Comparison of ENCODE assay signal across 8 cellular contexts in the genomic region with DNA sequence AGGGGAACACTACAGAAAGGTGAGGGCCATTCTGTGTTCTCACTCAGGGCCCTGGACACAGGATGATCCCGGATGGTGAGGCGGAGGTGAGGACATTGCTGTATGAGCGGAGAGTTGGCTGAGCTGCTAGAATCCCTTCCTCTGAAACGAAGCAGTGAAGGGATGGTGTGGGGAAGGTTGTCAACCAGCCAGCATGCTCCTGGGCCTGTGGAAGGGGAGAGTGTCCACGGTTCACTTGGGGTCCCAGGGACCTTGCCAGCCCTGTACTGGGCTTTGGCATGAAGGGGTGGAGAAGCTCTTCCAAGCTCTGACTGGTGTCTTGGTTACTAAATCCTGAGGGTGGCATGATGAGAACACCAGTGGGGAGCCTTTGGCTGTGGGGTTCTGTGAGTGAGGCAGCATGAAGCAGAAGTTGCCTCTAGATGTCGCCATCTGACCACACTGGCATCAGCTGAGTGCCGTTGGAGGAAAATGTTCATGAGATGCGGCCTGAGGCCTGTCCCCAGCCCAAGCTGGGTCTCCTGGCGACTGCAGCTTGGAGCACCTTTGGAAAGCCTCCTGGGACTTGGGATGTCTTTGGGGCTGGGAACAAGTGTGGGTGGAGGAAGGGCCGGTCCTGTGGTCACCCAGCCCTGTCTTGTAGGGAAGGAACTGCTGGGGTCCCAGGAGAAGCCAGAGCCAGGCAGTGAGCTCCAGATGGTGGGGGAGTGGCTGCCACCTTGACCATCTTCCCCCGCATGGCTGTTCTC. TPM values are rescaled to one million over a fixed set of nuclear protein-coding genes. Genes with fewer than 3 reads are reported as not detected.
A peak's percentile ranks its signal among the peaks of the same experiment; 100 is the strongest.
DNase-seq lines count a peak whose midpoint lies in the region; ATAC-seq and TF ChIP-seq lines count a peak whose summit lies in the region.

No MANE protein-coding gene starts in this region.

- in situ Hi-C loops in ACHN (cut with HindIII; ENCODE audit: low pct_ligation_motif_present, low pct_unique_long_range_greater_than_20kb, low sequenced_read_pairs), result loop anchor here (5.0 kb wide), 1 partner anchor 42 kb away; a partner anchor contains a TSS

- 35 to 44% (median 36%) methylated on average over 10 to 11 of the region's 11 CpGs for WGBS in adrenal gland, 4 donors
- 38 to 44% (median 40%) methylated on average over 11 of the region's 11 CpGs for WGBS in heart left ventricle, 4 donors

- H3K27ac ChIP-seq in adrenal gland (no peak overlapping the region), heart left ventricle (peak overlapping the region in 5 of 12 donors; percentile 27 to 67 (median 52))

- intact Hi-C loops in adrenal gland (cut with DNase I), result loop anchor here (5.0 kb wide), 2 partner anchors 37 to 47 kb away; a partner anchor contains a TSS
- intact Hi-C loops in heart left ventricle (cut with DNase I), result loop anchor here in 6 of 10 donors (2.0 to 10.0 kb wide), 6 partner anchors 37 to 260 kb away; a partner anchor contains a TSS

- H3K4me1 ChIP-seq in adrenal gland (replicated peaks in 1 of 2), result peaks cover 16 to 25% of the 10 kb centered on the region in 2 donors
- peaks cover 0 to 27% (median 17%) of the 10 kb centered on the region in 12 donors for H3K4me1 ChIP-seq in heart left ventricle

- TF ChIP-seq POLR2A in adrenal gland (IDR thresholded peaks at IDR 0.05) (no peak), heart left ventricle (IDR thresholded peaks at IDR 0.05) (no peak)

- no peaks in the 10 kb centered on the region for H3K27me3 ChIP-seq in adrenal gland
- no peaks in the 10 kb centered on the region for H3K27me3 ChIP-seq in heart left ventricle

- H3K9me3 ChIP-seq in adrenal gland (replicated peaks in 1 of 3) (no peaks in the 10 kb centered on the region), heart left ventricle (no peaks in the 10 kb centered on the region)

- peak; percentile 87 for TF ChIP-seq CTCF in GM12874 (IDR thresholded peaks at IDR 0.05; ENCODE audit: insufficient read depth, low read depth, low read length)
- TF ChIP-seq CTCF in LNCaP clone FGC (IDR thresholded peaks at IDR 0.05; ENCODE audit: control insufficient read depth, extremely low read depth, insufficient read depth), result peak; percentile 91
- TF ChIP-seq CTCF in adrenal gland (IDR thresholded peaks at IDR 0.05), result peak; percentile 76 to 93 (median 86)
- peak; percentile 73 to 87 (median 81) for TF ChIP-seq CTCF in heart left ventricle (IDR thresholded peaks at IDR 0.05)

- ATAC-seq in SK-N-SH treated with all-trans-retinoic acid at 6 μM for 48 hours (peak; percentile 96), heart left ventricle (peak; percentile 58 to 77 (median 73)), HG02763 (IDR thresholded peaks at IDR 0.05; ENCODE audit: unreplicated experiment) (no peak)

- H3K36me3 ChIP-seq in adrenal gland (replicated peaks in 1 of 2), result no peaks in the 10 kb centered on the region
- peaks cover 0 to 4% (median 0%) of the 10 kb centered on the region in 9 donors for H3K36me3 ChIP-seq in heart left ventricle

- H3K4me3 ChIP-seq in LNCaP clone FGC (ENCODE audit: low read depth, low read length) (no peak overlapping the region), adrenal gland (no peak overlapping the region), heart left ventricle (no peak overlapping the region)

- DNase-seq in ACHN, result peak; percentile 85
- DNase-seq in LNCaP clone FGC (ENCODE audit: low read depth), result no peak
- DNase-seq in adrenal gland, result peak; percentile 75 to 90 (median 83)
- peak in 4 of 5 donors; percentile 70 to 76 (median 72) for DNase-seq in heart left ventricle
- peak; percentile 71 for DNase-seq in renal cortical epithelial cell (ENCODE audit: low read depth)

TF ChIP-seq in SK-N-SH treated with all-trans-retinoic acid at 6 μM for 48 hours, 23 proteins besides CTCF, POLR2A, EP300 and RAD21:
- TF ChIP-seq CSDC2 (CRISPR knock-in tag; IDR thresholded peaks at IDR 0.05) (no peak), OSR1 (CRISPR knock-in tag; IDR thresholded peaks at IDR 0.05) (no peak), ZNF70 (CRISPR knock-in tag; IDR thresholded peaks at IDR 0.05) (no peak), ZFP30 (CRISPR knock-in tag; IDR thresholded peaks at IDR 0.05) (no peak), PPARA (CRISPR knock-in tag; IDR thresholded peaks at IDR 0.05; ENCODE audit: borderline replicate concordance) (no peak), TOX (CRISPR knock-in tag; IDR thresholded peaks at IDR 0.05; ENCODE audit: borderline replicate concordance) (no peak), ZNF8 (CRISPR knock-in tag; IDR thresholded peaks at IDR 0.05) (no peak)
- TF ChIP-seq, protein P1, sequence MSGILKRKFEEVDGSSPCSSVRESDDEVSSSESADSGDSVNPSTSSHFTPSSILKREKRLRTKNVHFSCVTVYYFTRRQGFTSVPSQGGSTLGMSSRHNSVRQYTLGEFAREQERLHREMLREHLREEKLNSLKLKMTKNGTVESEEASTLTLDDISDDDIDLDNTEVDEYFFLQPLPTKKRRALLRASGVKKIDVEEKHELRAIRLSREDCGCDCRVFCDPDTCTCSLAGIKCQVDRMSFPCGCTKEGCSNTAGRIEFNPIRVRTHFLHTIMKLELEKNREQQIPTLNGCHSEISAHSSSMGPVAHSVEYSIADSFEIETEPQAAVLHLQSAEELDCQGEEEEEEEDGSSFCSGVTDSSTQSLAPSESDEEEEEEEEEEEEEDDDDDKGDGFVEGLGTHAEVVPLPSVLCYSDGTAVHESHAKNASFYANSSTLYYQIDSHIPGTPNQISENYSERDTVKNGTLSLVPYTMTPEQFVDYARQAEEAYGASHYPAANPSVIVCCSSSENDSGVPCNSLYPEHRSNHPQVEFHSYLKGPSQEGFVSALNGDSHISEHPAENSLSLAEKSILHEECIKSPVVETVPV (CRISPR knock-in tag; IDR thresholded peaks at IDR 0.05), result no peak

RNA-seq across cellular contexts. Expression of a gene that starts 14.8 kb away (rescaled TPM):
- total RNA-seq in adrenal gland, result 10 to 100 TPM in 7 of 8 donors, 1 to 10 TPM in 1; 3.6 to 27.8 (median 13.9) TPM
- 10 to 100 TPM in 1 of 3 donors, 1 to 10 TPM in 2; 1.3 to 12.1 (median 2.7) TPM for polyA plus RNA-seq in adrenal gland
- 1 to 10 TPM; 2.1 to 7.5 (median 3.9) TPM for total RNA-seq in heart left ventricle
- polyA plus RNA-seq in heart left ventricle, result 1 to 10 TPM; 1.1 to 3.2 TPM
- total RNA-seq in renal cortical epithelial cell, result 8.3 and 11.5 TPM in 2 replicates

RNA-seq across cellular contexts. Expression of a gene that starts 23.6 kb away (rescaled TPM):
- total RNA-seq in adrenal gland (under 1 TPM in 1 of 8 donors, not detected in 7; 0.69 TPM), heart left ventricle (under 1 TPM in 4 of 9 donors, not detected in 5; 0.13 to 0.44 (median 0.17) TPM), renal cortical epithelial cell (7.8 and 414 TPM in 2 replicates)
- polyA plus RNA-seq in adrenal gland (not detected), heart left ventricle (1 to 10 TPM in 1 of 2 donors, under 1 TPM in 1; 0.08 to 1.6 TPM)

RNA-seq across cellular contexts. Expression of a gene that starts 30.2 kb away (rescaled TPM):
- total RNA-seq in adrenal gland (10 to 100 TPM in 5 of 8 donors, 1 to 10 TPM in 3; 6.3 to 46.1 (median 18.0) TPM), heart left ventricle (100 to 1,000 TPM in 7 of 9 donors, 10 to 100 TPM in 2; 57.5 to 298 (median 143) TPM), renal cortical epithelial cell (177 and 379 TPM in 2 replicates)
- polyA plus RNA-seq in adrenal gland (10 to 100 TPM in 2 of 3 donors, under 1 TPM in 1; 0.66 to 52.5 (median 15.6) TPM), heart left ventricle (100 to 1,000 TPM; 152 to 277 TPM)

RNA-seq across cellular contexts. Expression of a gene that starts 39.1 kb away (rescaled TPM):
- 100 to 1,000 TPM in 2 of 8 donors, 10 to 100 TPM in 6; 80.7 to 177 (median 92.2) TPM for total RNA-seq in adrenal gland
- 100 to 1,000 TPM; 137 to 258 (median 141) TPM for polyA plus RNA-seq in adrenal gland
- 100 to 1,000 TPM; 103 to 188 (median 110) TPM for total RNA-seq in heart left ventricle
- 100 to 1,000 TPM; 265 to 669 TPM for polyA plus RNA-seq in heart left ventricle
- 129 and 264 TPM in 2 replicates for total RNA-seq in renal cortical epithelial cell

RNA-seq across cellular contexts. Expression of a gene that starts 40.2 kb away (rescaled TPM):
- total RNA-seq in adrenal gland (100 to 1,000 TPM in 1 of 8 donors, 10 to 100 TPM in 7; 79.6 to 133 (median 90.5) TPM), heart left ventricle (100 to 1,000 TPM in 4 of 9 donors, 10 to 100 TPM in 5; 56.0 to 157 (median 78.8) TPM), renal cortical epithelial cell (34.7 and 53.9 TPM in 2 replicates)
- polyA plus RNA-seq in adrenal gland (100 to 1,000 TPM in 1 of 3 donors, 10 to 100 TPM in 2; 28.8 to 119 (median 57.8) TPM), heart left ventricle (100 to 1,000 TPM in 1 of 2 donors, 10 to 100 TPM in 1; 40.9 to 125 TPM)
